ENCODE assay signal across 8 cellular contexts in the genomic region with DNA sequence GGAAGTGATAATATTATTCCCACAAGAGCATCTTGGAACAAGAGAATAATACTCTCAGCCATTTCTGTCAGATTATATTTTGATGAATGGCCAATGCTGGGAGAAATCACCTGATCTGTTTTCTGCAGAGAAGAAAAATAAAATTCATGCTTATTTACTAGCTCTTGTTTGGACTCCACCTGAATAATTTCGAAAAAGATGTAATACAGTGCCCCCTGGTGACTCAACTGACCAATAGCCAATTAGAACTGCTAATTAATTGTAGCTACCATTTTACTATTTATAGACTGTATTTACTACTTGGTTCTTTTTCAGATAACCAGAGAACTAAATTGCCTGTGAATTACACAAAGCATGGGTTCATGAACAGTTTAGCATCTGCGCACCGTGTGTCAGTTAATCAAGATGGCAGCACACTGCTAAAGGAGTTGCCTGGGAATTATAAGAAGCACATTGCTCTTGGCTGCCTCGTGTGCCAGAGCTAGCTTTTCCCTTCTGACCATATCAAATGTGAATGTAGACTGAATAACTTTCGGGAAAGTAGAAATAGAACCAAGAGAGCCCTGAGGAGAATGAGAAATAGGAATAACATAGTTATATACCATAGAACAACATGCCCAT.
A peak's percentile ranks its signal among the peaks of the same experiment; 100 is the strongest.
DNase-seq lines count a peak whose midpoint lies in the region; ATAC-seq and TF ChIP-seq lines count a peak whose summit lies in the region.

No MANE protein-coding gene starts in this region.

- H3K36me3 ChIP-seq in KMS-11 (ENCODE audit: insufficient read depth) (no peaks in the 10 kb centered on the region), SK-N-SH (replicated peaks in 1 of 2; ENCODE audit: control insufficient read depth in 1 of 2, insufficient read depth in 2 of 2, low read length in 1 of 2) (no peaks in the 10 kb centered on the region), heart left ventricle (no peaks in the 10 kb centered on the region), thoracic aorta (no peaks in the 10 kb centered on the region), MG63 (no peaks in the 10 kb centered on the region)

- H2AFZ ChIP-seq in KMS-11 (ENCODE audit: low read depth): peak overlapping the region; percentile 44; the same call in 1 of the 2 replicates
- no peak overlapping the region for H2AFZ ChIP-seq in SK-N-SH (ENCODE audit: low read depth)

- no peak overlapping the region for H3K9ac ChIP-seq in KMS-11
- no peak overlapping the region for H3K9ac ChIP-seq in SK-N-SH

- no peaks in the 10 kb centered on the region for H3K27me3 ChIP-seq in KMS-11 (ENCODE audit: insufficient read depth, low read depth)
- no peaks in the 10 kb centered on the region for H3K27me3 ChIP-seq in SK-N-SH (ENCODE audit: insufficient read depth)
- no peaks in the 10 kb centered on the region for H3K27me3 ChIP-seq in heart left ventricle
- no peaks in the 10 kb centered on the region for H3K27me3 ChIP-seq in thoracic aorta (replicated peaks; ENCODE audit: insufficient read depth)
- H3K27me3 ChIP-seq in MG63: no peaks in the 10 kb centered on the region

- CTCF ChIA-PET in SK-N-SH (lab: Yijun Ruan, JAX): interaction anchor here (0.6 to 2.9 kb wide), 24 partner anchors 9 to 985 kb away, joined by 3 to 19 read pairs (median 4); no protein-coding TSS in a partner anchor

- peaks cover 14% of the 10 kb centered on the region for H3K4me1 ChIP-seq in KMS-11 (ENCODE audit: low read depth, poor library complexity, severe bottlenecking)
- H3K4me1 ChIP-seq in SK-N-SH (ENCODE audit: control insufficient read depth in 1 of 2, insufficient read depth in 2 of 2, low read depth in 1 of 2, low read length in 1 of 2): peaks cover 0 to 4% of the 10 kb centered on the region in 2 experiments; a peak in 1 of 4 replicates
- H3K4me1 ChIP-seq in heart left ventricle: peaks cover 0 to 4% (median 0%) of the 10 kb centered on the region in 12 donors
- no peaks in the 10 kb centered on the region for H3K4me1 ChIP-seq in thoracic aorta (ENCODE audit: control insufficient read depth in 1 of 2, low read depth in 2 of 2)

- H3K4me2 ChIP-seq in KMS-11 (no peak overlapping the region), SK-N-SH (no peak overlapping the region)

- H3F3A ChIP-seq in SK-N-SH (replicated peaks; ENCODE audit: insufficient read depth): no peaks in the 10 kb centered on the region

- H3K79me2 ChIP-seq in KMS-11 (ENCODE audit: insufficient read depth, low read depth) (no peaks in the 10 kb centered on the region), SK-N-SH (ENCODE audit: insufficient read depth) (no peaks in the 10 kb centered on the region)

- DNase-seq in SK-N-SH: peak; percentile 10
- DNase-seq in heart left ventricle: no peak
- DNase-seq in thoracic aorta (ENCODE audit: low spot score): no peak
- no peak for DNase-seq in MG63

- TF ChIP-seq CTCF in C4-2B (conservative IDR thresholded peaks at IDR 0.05) (peak; percentile 74), KMS-11 (conservative IDR thresholded peaks at IDR 0.05; ENCODE audit: low read depth, low read length) (peak; percentile 67), SK-N-SH (IDR thresholded peaks at IDR 0.05) (peak; percentile 74), heart left ventricle (IDR thresholded peaks at IDR 0.05) (peak; percentile 16 to 66 (median 56)), thoracic aorta (IDR thresholded peaks at IDR 0.05) (peak; percentile 47)

- TF ChIP-seq EP300 in SK-N-SH (IDR thresholded peaks at IDR 0.05; ENCODE audit: borderline replicate concordance in 1 of 2, low read depth in 1 of 2, low read length in 1 of 2): no peak

- H3K27ac ChIP-seq in C4-2B (no peak overlapping the region), KMS-11 (no peak overlapping the region), SK-N-SH (ENCODE audit: low read depth in 2 of 2, low read length in 1 of 2) (no peak overlapping the region), heart left ventricle (no peak overlapping the region), thoracic aorta (no peak overlapping the region)

- H4K20me1 ChIP-seq in KMS-11 (ENCODE audit: insufficient read depth): no peaks in the 10 kb centered on the region
- H4K20me1 ChIP-seq in SK-N-SH (ENCODE audit: insufficient read depth): no peaks in the 10 kb centered on the region

- POLR2A ChIA-PET in SK-N-SH (lab: Yijun Ruan, JAX): no interaction called here

- no peak for TF ChIP-seq POLR2A in heart left ventricle (IDR thresholded peaks at IDR 0.05)

- intact Hi-C loops in heart left ventricle (cut with DNase I): loop anchor here (1.0 to 10.0 kb wide), 8 partner anchors 201 to 323 kb away; no protein-coding TSS in a partner anchor

- 8% methylated on average over 5 of the region's 5 CpGs for WGBS in SK-N-SH (ENCODE audit: low lambda C conversion rate)
- 44 to 55% (median 51%) methylated on average over 5 of the region's 5 CpGs for WGBS in heart left ventricle, 4 donors

- no peak overlapping the region for H3K4me3 ChIP-seq in KMS-11 (IDR thresholded peaks at IDR 0.05; ENCODE audit: insufficient read depth, low read depth, low read length)
- no peak overlapping the region for H3K4me3 ChIP-seq in SK-N-SH (ENCODE audit: low read depth in 2 of 2, low read length in 1 of 2)
- no peak overlapping the region for H3K4me3 ChIP-seq in heart left ventricle
- no peak overlapping the region for H3K4me3 ChIP-seq in thoracic aorta
- no peak overlapping the region for H3K4me3 ChIP-seq in MG63

- peak; percentile 57 for ATAC-seq in GM19397 (IDR thresholded peaks at IDR 0.05; ENCODE audit: unreplicated experiment)
- ATAC-seq in heart left ventricle: peak in 3 of 4 donors; percentile 46 to 70 (median 46)
- ATAC-seq in thoracic aorta (ENCODE audit: insufficient number of reproducible peaks, low FRiP score, low read depth): no peak
- no peak for ATAC-seq in activated CD4-positive, CD25-positive, alpha-beta regulatory T cell treated with anti-CD3 and anti-CD28 coated beads, Interleukin-2, amount 50 U/mL, for 24 hours

- no peaks in the 10 kb centered on the region for H3K9me2 ChIP-seq in SK-N-SH

- H3K9me3 ChIP-seq in SK-N-SH (no peaks in the 10 kb centered on the region), heart left ventricle (peaks cover 0 to 5% (median 0%) of the 10 kb centered on the region in 12 donors), thoracic aorta (no peaks in the 10 kb centered on the region), MG63 (no peaks in the 10 kb centered on the region)

- TF ChIP-seq RAD21 in SK-N-SH (IDR thresholded peaks at IDR 0.05; ENCODE audit: low read length): peak; percentile 66

TF ChIP-seq in SK-N-SH, 30 proteins besides CTCF, POLR2A, EP300 and RAD21:
- TF ChIP-seq SMC3 (IDR thresholded peaks at IDR 0.05; ENCODE audit: low read depth, low read length): peak; percentile 56
- no peak for TF ChIP-seq TEAD4 (IDR thresholded peaks at IDR 0.05; ENCODE audit: borderline replicate concordance, insufficient read depth)
- no peak for TF ChIP-seq RCOR1 (IDR thresholded peaks at IDR 0.05; ENCODE audit: low read length)
- no peak for TF ChIP-seq MEF2A (IDR thresholded peaks at IDR 0.05; ENCODE audit: borderline replicate concordance, low read depth)
- TF ChIP-seq MXI1 (IDR thresholded peaks at IDR 0.05; ENCODE audit: low read depth, low read length): no peak
- no peak for TF ChIP-seq TAF1 (IDR thresholded peaks at IDR 0.05; ENCODE audit: borderline replicate concordance, low read depth, low read length)
- TF ChIP-seq, protein P1, sequence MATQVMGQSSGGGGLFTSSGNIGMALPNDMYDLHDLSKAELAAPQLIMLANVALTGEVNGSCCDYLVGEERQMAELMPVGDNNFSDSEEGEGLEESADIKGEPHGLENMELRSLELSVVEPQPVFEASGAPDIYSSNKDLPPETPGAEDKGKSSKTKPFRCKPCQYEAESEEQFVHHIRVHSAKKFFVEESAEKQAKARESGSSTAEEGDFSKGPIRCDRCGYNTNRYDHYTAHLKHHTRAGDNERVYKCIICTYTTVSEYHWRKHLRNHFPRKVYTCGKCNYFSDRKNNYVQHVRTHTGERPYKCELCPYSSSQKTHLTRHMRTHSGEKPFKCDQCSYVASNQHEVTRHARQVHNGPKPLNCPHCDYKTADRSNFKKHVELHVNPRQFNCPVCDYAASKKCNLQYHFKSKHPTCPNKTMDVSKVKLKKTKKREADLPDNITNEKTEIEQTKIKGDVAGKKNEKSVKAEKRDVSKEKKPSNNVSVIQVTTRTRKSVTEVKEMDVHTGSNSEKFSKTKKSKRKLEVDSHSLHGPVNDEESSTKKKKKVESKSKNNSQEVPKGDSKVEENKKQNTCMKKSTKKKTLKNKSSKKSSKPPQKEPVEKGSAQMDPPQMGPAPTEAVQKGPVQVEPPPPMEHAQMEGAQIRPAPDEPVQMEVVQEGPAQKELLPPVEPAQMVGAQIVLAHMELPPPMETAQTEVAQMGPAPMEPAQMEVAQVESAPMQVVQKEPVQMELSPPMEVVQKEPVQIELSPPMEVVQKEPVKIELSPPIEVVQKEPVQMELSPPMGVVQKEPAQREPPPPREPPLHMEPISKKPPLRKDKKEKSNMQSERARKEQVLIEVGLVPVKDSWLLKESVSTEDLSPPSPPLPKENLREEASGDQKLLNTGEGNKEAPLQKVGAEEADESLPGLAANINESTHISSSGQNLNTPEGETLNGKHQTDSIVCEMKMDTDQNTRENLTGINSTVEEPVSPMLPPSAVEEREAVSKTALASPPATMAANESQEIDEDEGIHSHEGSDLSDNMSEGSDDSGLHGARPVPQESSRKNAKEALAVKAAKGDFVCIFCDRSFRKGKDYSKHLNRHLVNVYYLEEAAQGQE (IDR thresholded peaks at IDR 0.05; ENCODE audit: low read depth, low read length): no peak

Comparison
In these comparisons a context has a peak if more than half of its experiments do, and no peak if none do; other contexts are left out.
1. ATAC-seq: peak in GM19397 (single experiment) and heart left ventricle (3 of 4); none in thoracic aorta (single experiment) and activated CD4-positive, CD25-positive, alpha-beta regulatory T cell treated with anti-CD3 and anti-CD28 coated beads, Interleukin-2, amount 50 U/mL, for 24 hours (0 of 2).
2. Peak in every context shown above with its lines, with median percentiles within 50 percentile points of each other: CTCF ChIP-seq.